Comparison of ENCODE assay signal across 20 cellular contexts in the genomic region with DNA sequence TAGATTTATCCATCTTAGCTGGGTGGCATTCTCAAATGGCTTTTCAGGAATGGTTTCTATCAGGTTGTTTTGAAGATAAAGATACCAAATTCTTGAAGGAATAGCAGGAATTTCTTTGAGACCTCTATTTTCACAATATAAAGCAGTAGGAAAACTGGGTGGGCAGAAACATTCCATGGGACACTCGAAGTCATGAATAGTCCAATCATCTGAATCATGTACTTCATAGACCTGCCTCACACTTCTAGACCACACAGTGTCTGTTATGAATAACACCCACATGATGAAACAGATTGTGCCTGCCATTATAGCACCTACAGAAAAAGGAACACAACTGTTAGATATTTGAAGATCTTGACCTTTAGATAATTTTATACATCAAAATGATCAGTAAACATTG. TPM values are rescaled to one million over a fixed set of nuclear protein-coding genes. Genes with fewer than 3 reads are reported as not detected.
"Had no signal": no experiment of that assay in that cellular context is flagged by ENCODE, and none has a peak within 500 bp of the region (broad histone marks: within the 10 kb centered on the region; RNA-seq: fewer than 3 reads in every experiment).

No MANE protein-coding gene starts in this region.

- DNase-seq: KBM-7, MG63, NCI-H1092, NCI-H1105 treated with DMSO at 0.1 percent for 48 hours, NCI-H1417 treated with DMSO at 0.1 percent for 48 hours, NCI-H146, NCI-H1694 treated with DMSO at 0.1 percent for 48 hours, NCI-H1930, NCI-H2081, NCI-H2107, NCI-H2227 treated with DMSO at 0.1 percent for 48 hours, NCI-H524, NCI-H526 treated with DMSO at 0.1 percent for 48 hours, NCI-H774, SHP77 had no signal

- H3K4me3 ChIP-seq: MG63 had no signal

- H3K9me3 ChIP-seq: MG63 had no signal

- FAIRE-seq: RCC 7860 had no signal

- H3K27me3 ChIP-seq: MG63 had no signal

- H3K27ac ChIP-seq: RWPE1 had no signal

- H3K36me3 ChIP-seq: MG63 had no signal

RNA-seq across cellular contexts. Expression of gene KERA, which starts 1.8 kb away (rescaled TPM):
- total RNA-seq: HT-29, LHCN-M2, NCI-H460 had no signal

RNA-seq across cellular contexts. Expression of gene EPYC, which starts 51.2 kb away (rescaled TPM):
- total RNA-seq: HT-29, LHCN-M2, NCI-H460 had no signal
